In the genomic region with DNA sequence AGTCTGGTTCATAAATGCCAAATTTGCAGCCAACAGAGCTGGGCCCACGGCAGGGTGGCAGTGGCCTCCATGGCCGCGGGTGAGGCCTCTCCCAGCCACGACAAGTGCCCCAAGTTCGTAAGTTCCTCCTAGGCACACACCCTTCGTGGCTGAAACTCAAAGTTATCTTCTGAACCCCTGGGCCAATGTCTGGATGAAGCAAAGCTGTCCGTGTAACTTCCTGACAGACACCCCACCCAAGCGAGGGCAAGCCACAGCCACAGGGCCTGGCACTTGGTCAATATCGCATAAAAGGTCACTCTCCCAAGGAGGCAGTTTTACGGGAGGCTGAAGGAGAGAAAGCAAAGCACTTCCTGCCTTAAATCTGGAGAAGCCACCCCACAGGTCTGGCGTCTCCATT, we compare ENCODE assay signal across 26 cellular contexts. TPM values are rescaled to one million over a fixed set of nuclear protein-coding genes. Genes with fewer than 3 reads are reported as not detected.
"Had no signal": no experiment of that assay in that cellular context is flagged by ENCODE, and none has a peak within 500 bp of the region (broad histone marks: within the 10 kb centered on the region; RNA-seq: fewer than 3 reads in every experiment).

No MANE protein-coding gene starts in this region.

- H3K27me3 Mint-ChIP-seq: activated naive CD4-positive, alpha-beta T cell treated with anti-CD3 and anti-CD28 coated beads, Interleukin-2, amount 50 U/mL, for 24 hours; naive thymus-derived CD8-positive, alpha-beta T cell; stimulated activated naive CD8-positive, alpha-beta T cell treated with anti-CD3 and anti-CD28 coated beads, Interleukin-15, Interleukin-2, amounts not matched to agents 100 ng/mL and 50 ng/mL, for 24 hours had no signal

- H3K4me1 ChIP-seq: pancreas had no signal

- H3K4me3 Mint-ChIP-seq: activated naive CD4-positive, alpha-beta T cell treated with anti-CD3 and anti-CD28 coated beads, Interleukin-2, amount 50 U/mL, for 24 hours; naive thymus-derived CD8-positive, alpha-beta T cell; stimulated activated naive CD8-positive, alpha-beta T cell treated with anti-CD3 and anti-CD28 coated beads, Interleukin-15, Interleukin-2, amounts not matched to agents 100 ng/mL and 50 ng/mL, for 24 hours; WTC11 had no signal

- H3K27ac ChIP-seq: brain microvascular endothelial cell, neutrophil, pancreas had no signal

- H3K4me1 Mint-ChIP-seq: activated naive CD4-positive, alpha-beta T cell treated with anti-CD3 and anti-CD28 coated beads, Interleukin-2, amount 50 U/mL, for 24 hours; WTC11 had no signal

- ATAC-seq: left lung; naive thymus-derived CD8-positive, alpha-beta T cell; pancreas; WTC11 had no signal

- H3K9me3 Mint-ChIP-seq: activated naive CD4-positive, alpha-beta T cell treated with anti-CD3 and anti-CD28 coated beads, Interleukin-2, amount 50 U/mL, for 24 hours; naive thymus-derived CD8-positive, alpha-beta T cell; stimulated activated naive CD8-positive, alpha-beta T cell treated with anti-CD3 and anti-CD28 coated beads, Interleukin-15, Interleukin-2, amounts not matched to agents 100 ng/mL and 50 ng/mL, for 24 hours; WTC11 had no signal

- H3K9me3 ChIP-seq: left lung, neutrophil, pancreas, tibial artery had no signal

- H3K4me3 ChIP-seq: left lung, pancreas, tibial artery had no signal

- DNase-seq: activated gamma-delta T cell treated with Interleukin-2 at 50 U/mL for 16 hours; activated T-cell treated with anti-CD3 and anti-CD28 coated beads, Interleukin-2, amount 50 U/mL, for 1 hour; aorta; brain microvascular endothelial cell; caudate nucleus; dermis blood vessel endothelial cell; effector CD8-positive, alpha-beta T cell; foreskin melanocyte; left lung; naive thymus-derived CD8-positive, alpha-beta T cell; stimulated activated CD4-positive, alpha-beta T cell treated with anti-CD3 and anti-CD28 coated beads, Interleukin-12 subunit alpha, Interleukin-12 subunit beta, amount 100 ng/mL, for 4 hours; tibial artery had no signal

- H3K27ac Mint-ChIP-seq: activated naive CD4-positive, alpha-beta T cell treated with anti-CD3 and anti-CD28 coated beads, Interleukin-2, amount 50 U/mL, for 24 hours; stimulated activated naive CD8-positive, alpha-beta T cell treated with anti-CD3 and anti-CD28 coated beads, Interleukin-15, Interleukin-2, amounts not matched to agents 100 ng/mL and 50 ng/mL, for 24 hours had no signal

- H3K36me3 Mint-ChIP-seq: activated naive CD4-positive, alpha-beta T cell treated with anti-CD3 and anti-CD28 coated beads, Interleukin-2, amount 50 U/mL, for 24 hours had no signal

- H3K36me3 ChIP-seq: brain microvascular endothelial cell, neutrophil, pancreas had no signal

- H3K27me3 ChIP-seq: brain microvascular endothelial cell, left lung, neutrophil, pancreas, tibial artery had no signal

RNA-seq across cellular contexts. Expression of a gene that starts 44.7 kb away (rescaled TPM):
- total RNA-seq: aorta; dermis blood vessel endothelial cell; kidney epithelial cell; left lung; lung microvascular endothelial cell; naive thymus-derived CD8-positive, alpha-beta T cell; pancreas; pulmonary artery endothelial cell; right cardiac atrium; skeletal muscle tissue; T-helper 2 cell treated with Interferon-gamma antibody and Interleukin-4, amounts not matched to agents 100 ng/mL and 5 ng/mL, for 36 hours; urinary bladder had no signal
- polyA plus RNA-seq: adipose tissue; aorta; esophagus; naive thymus-derived CD8-positive, alpha-beta T cell; pancreas; right cardiac atrium; urinary bladder had no signal
